ENCODE assay signal across 17 cellular contexts in the genomic region with DNA sequence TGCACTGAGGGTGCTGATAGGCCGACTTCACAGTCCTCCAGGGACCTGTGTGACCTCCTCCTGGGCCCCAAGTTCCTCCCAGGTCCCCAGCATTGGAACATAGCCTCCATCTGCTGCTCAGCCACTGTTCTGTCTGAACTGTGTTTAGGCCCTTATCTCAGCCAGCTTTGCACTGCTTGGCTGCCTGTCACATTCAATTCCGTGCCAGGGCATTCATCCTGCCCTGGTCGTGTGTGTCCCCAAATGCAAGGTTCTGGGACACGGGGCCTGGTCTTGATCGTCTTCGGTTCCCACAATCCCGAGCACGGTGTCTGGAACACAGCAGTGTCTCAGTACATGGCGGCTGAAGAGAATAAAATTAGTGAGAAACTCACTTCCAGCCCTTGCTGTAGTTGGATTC.
DNase-seq lines count a peak whose midpoint lies in the region; ATAC-seq, FAIRE-seq and TF ChIP-seq lines count a peak whose summit lies in the region.
"Had no signal": no experiment of that assay in that cellular context is flagged by ENCODE, and none has a peak within 500 bp of the region (broad histone marks: within the 10 kb centered on the region; RNA-seq: fewer than 3 reads in every experiment).

No MANE protein-coding gene starts in this region.

- no peak overlapping the region for H2AK5ac ChIP-seq in H1 (ENCODE audit: low read depth, low read length)

- intact Hi-C loops in Panc1 (cut with micrococcal nuclease; ENCODE audit: unreplicated experiment) = no loop called here

- no peak overlapping the region for H3K9ac ChIP-seq in H1 (replicated peaks in 1 of 4; ENCODE audit: extremely low read depth in 1 of 4, low read depth in 3 of 4, low read length in 3 of 4)

- no peaks in the 10 kb centered on the region for H3K23me2 ChIP-seq in H1 (ENCODE audit: low read depth, low read length)

- no peaks in the 10 kb centered on the region for H3K36me3 ChIP-seq in Panc1 (ENCODE audit: control insufficient read depth, insufficient read depth, low read length)
- no peaks in the 10 kb centered on the region for H3K36me3 ChIP-seq in H1 (ENCODE audit: control insufficient read depth in 2 of 4, insufficient read depth in 4 of 4, low read length in 3 of 4)

- H4K91ac ChIP-seq in H1 (replicated peaks; ENCODE audit: insufficient read length, low read length) = no peak overlapping the region

- CTCF ChIA-PET in Panc1 (lab: Charles Lee) (no interaction called here), H1 (lab: Charles Lee; ENCODE audit: partially characterized antibody) (interaction anchor here (0.9 to 3.1 kb wide), 18 partner anchors 10 to 168 kb away, joined by 3 to 10 read pairs (median 4); no protein-coding TSS in a partner anchor)

- TF ChIP-seq EP300 in H1 (IDR thresholded peaks at IDR 0.05; ENCODE audit: borderline replicate concordance in 1 of 2, low read depth in 2 of 2, low read length in 2 of 2) = no peak

- 90% methylated on average over 9 of the region's 9 CpGs; no CpG with 5 or more reads in 1 of the 2 experiments for WGBS in H1 (ENCODE audit: extremely low coverage in 1 of 2, insufficient coverage in 1 of 2, insufficient read length in 1 of 2, insufficient replicate concordance in 2 of 2, low coverage in 1 of 2, low lambda C conversion rate in 2 of 2, missing lambda C conversion rate in 1 of 2), 2 experiments

- TF ChIP-seq POLR2A in H1 (IDR thresholded peaks at IDR 0.05; ENCODE audit: control extremely low read depth in 1 of 2, low read depth in 2 of 2, low read length in 2 of 2) = no peak

- TF ChIP-seq CTCF in Panc1 (IDR thresholded peaks at IDR 0.05) (no peak), H1 (IDR thresholded peaks at IDR 0.05; ENCODE audit: control extremely low read depth in 1 of 3, insufficient read depth in 1 of 3, low read depth in 1 of 3, low read length in 3 of 3) (no peak)

- in situ Hi-C loops in Panc1 (cut with HindIII; ENCODE audit: low pct_unique_long_range_greater_than_20kb, low sequenced_read_pairs) = no loop called here

- H3K79me1 ChIP-seq in H1 (ENCODE audit: low read depth, low read length) = no peaks in the 10 kb centered on the region

- H2BK15ac ChIP-seq in H1 (ENCODE audit: low read length) = no peak overlapping the region

- no peak overlapping the region for H2BK12ac ChIP-seq in H1 (ENCODE audit: low read depth, low read length)

- H3K18ac ChIP-seq in H1 (ENCODE audit: extremely low read depth, low read length) = no peak overlapping the region

- no peak overlapping the region for H2BK20ac ChIP-seq in H1 (ENCODE audit: low read length)

- H2BK120ac ChIP-seq in H1 (replicated peaks; ENCODE audit: low read depth, low read length) = no peak overlapping the region

- BruUV-seq in Panc1 (replicated peaks; lab: Mats Ljungman, UMichigan) = no TSS peak

- H3K4ac ChIP-seq in H1 (replicated peaks; ENCODE audit: insufficient read length, low read depth, low read length) = no peak overlapping the region

- DNase-seq in Panc1 (ENCODE audit: low read depth, low spot score) = no peak
- no peak for DNase-seq in H1 (ENCODE audit: low read depth in 1 of 2, low spot score in 2 of 2)
- DNase-seq in iPS-NIHi11 (ENCODE audit: low spot score) = peak; percentile 1
- DNase-seq in SHP77 (lab: John Stamatoyannopoulos, UW) = no peak
- no peak for DNase-seq in cerebellar cortex (ENCODE audit: low spot score)
- no peak for DNase-seq in NCI-H1436 treated with DMSO at 0.1 percent for 48 hours (lab: John Stamatoyannopoulos, UW)
- DNase-seq: CD8-positive, alpha-beta memory T cell; DND-41; GDM1; GOT3; KG1; NCI-H1092; NCI-H1694 treated with DMSO at 0.1 percent for 48 hours; PC-9; SIG-M5 had no signal

- H2BK5ac ChIP-seq in H1 (ENCODE audit: low read depth, low read length) = no peak overlapping the region

- H3K27ac ChIP-seq in Panc1 (ENCODE audit: low read length) = peak overlapping the region; percentile 39
- H3K27ac ChIP-seq in H1 (ENCODE audit: low read depth, low read length) = no peak overlapping the region
- H3K27ac ChIP-seq in temporal lobe (ENCODE audit: low read depth, low read length) = peak overlapping the region; percentile 61
- H3K27ac ChIP-seq: HL-60, PC-9 had no signal

- no peak overlapping the region for H2AFZ ChIP-seq in H1 (ENCODE audit: low read length)
- H2AFZ ChIP-seq: PC-9 had no signal

- H3K4me1 ChIP-seq in Panc1 (ENCODE audit: control insufficient read depth, insufficient read depth, low read length) = peaks cover 4% of the 10 kb centered on the region; the same call in 1 of the 2 replicates
- no peaks in the 10 kb centered on the region; a peak in 1 of 7 replicates for H3K4me1 ChIP-seq in H1 (replicated peaks in 1 of 4; ENCODE audit: control insufficient read depth in 3 of 4, insufficient read depth in 4 of 4, low read length in 3 of 4)

- no peaks in the 10 kb centered on the region for H3K27me3 ChIP-seq in Panc1 (ENCODE audit: control insufficient read depth, insufficient read depth, low read length)
- no peaks in the 10 kb centered on the region for H3K27me3 ChIP-seq in H1 (replicated peaks in 1 of 4; ENCODE audit: control insufficient read depth in 3 of 4, extremely low read depth in 1 of 4, insufficient read depth in 3 of 4, low read length in 3 of 4)

- H4K20me1 ChIP-seq in H1 (replicated peaks in 1 of 2; ENCODE audit: control insufficient read depth in 1 of 2, insufficient read depth in 2 of 2, low read length in 2 of 2) = no peaks in the 10 kb centered on the region

- no peak overlapping the region for H3K56ac ChIP-seq in H1 (replicated peaks; ENCODE audit: insufficient read length, low read depth, low read length)

- peak; percentile 56 for ATAC-seq in Panc1

- no peak overlapping the region for H3K14ac ChIP-seq in H1 (ENCODE audit: insufficient read length)

- H4K8ac ChIP-seq in H1 (ENCODE audit: extremely low read depth, insufficient read depth, low read length) = peak overlapping the region; percentile 94; the same call in 1 of the 2 replicates

- TF ChIP-seq RAD21 in H1 (IDR thresholded peaks at IDR 0.05 in 1 of 2, conservative IDR thresholded peaks at IDR 0.05 in 1 of 2; ENCODE audit: low read depth in 2 of 2, low read length in 2 of 2) = no peak

- H3K4me2 ChIP-seq in H1 (ENCODE audit: insufficient read depth in 1 of 2, low read depth in 2 of 2, low read length in 2 of 2) = no peak overlapping the region
- H3K4me2 ChIP-seq: PC-9 had no signal

- no peak overlapping the region for H3K4me3 ChIP-seq in Panc1 (ENCODE audit: low read depth in 2 of 2, low read length in 2 of 2)
- no peak overlapping the region for H3K4me3 ChIP-seq in H1 (ENCODE audit: extremely low read depth in 1 of 4, insufficient read depth in 2 of 4, low read depth in 3 of 4, low read length in 4 of 4)
- H3K4me3 ChIP-seq: PC-9 had no signal

- no peaks in the 10 kb centered on the region for H3K9me3 ChIP-seq in Panc1 (ENCODE audit: control insufficient read depth, insufficient read depth, low read depth, low read length)
- H3K9me3 ChIP-seq in H1 (ENCODE audit: insufficient read depth in 2 of 2, low read depth in 1 of 2, low read length in 1 of 2) = no peaks in the 10 kb centered on the region

- H4K5ac ChIP-seq in H1 (ENCODE audit: insufficient read length, low read depth, low read length) = no peak overlapping the region

- H3K23ac ChIP-seq in H1 (ENCODE audit: insufficient read length) = no peak overlapping the region

- H3K79me2 ChIP-seq in H1 (ENCODE audit: control insufficient read depth in 1 of 2, insufficient read depth in 2 of 2, low read length in 2 of 2) = no peaks in the 10 kb centered on the region

- FAIRE-seq in H1 (lab: Jason Lieb, UNC) = no peak

- POLR2A ChIA-PET in Panc1 (lab: Charles Lee) = interaction anchor here (0.6 kb wide), 1 partner anchor 73 kb away, joined by 3 read pairs; no protein-coding TSS in a partner anchor
- POLR2A ChIA-PET in H1 (lab: Charles Lee; ENCODE audit: partially characterized antibody) = interaction anchor here (1.1 kb wide), 1 partner anchor 8 kb away, joined by 3 read pairs; no protein-coding TSS in a partner anchor

TF ChIP-seq in H1, 55 proteins besides CTCF, POLR2A, EP300 and RAD21:
- no peak for TF ChIP-seq RXRA (IDR thresholded peaks at IDR 0.05; ENCODE audit: insufficient read depth, low read depth, low read length)
- no peak for TF ChIP-seq MAFK (IDR thresholded peaks at IDR 0.05; ENCODE audit: low read depth, low read length)
- TF ChIP-seq RBBP5 (IDR thresholded peaks at IDR 0.05; ENCODE audit: borderline replicate concordance, low read depth, low read length) = no peak
- TF ChIP-seq CTBP2 (IDR thresholded peaks at IDR 0.05; ENCODE audit: borderline replicate concordance, insufficient read depth, insufficient read length, low read length) = no peak
- TF ChIP-seq CREB1 (IDR thresholded peaks at IDR 0.05) = no peak
- TF ChIP-seq GTF2F1 (IDR thresholded peaks at IDR 0.05; ENCODE audit: borderline replicate concordance, low read depth, low read length) = no peak
- no peak for TF ChIP-seq SAP30 (IDR thresholded peaks at IDR 0.05; ENCODE audit: insufficient read depth, insufficient replicate concordance, low read length)
